21 cellular contexts compared by ENCODE assay signal in genomic region chr5:175798626-175799025, GRCh38.
"Had no signal": no experiment of that assay in that cellular context is flagged by ENCODE, and none has a peak within 500 bp of the region (broad histone marks: within the 10 kb centered on the region; RNA-seq: fewer than 3 reads in every experiment).

No MANE protein-coding gene starts in this region.

- H3K27me3 ChIP-seq: ovary, testis, vagina had no signal

- H3K9me3 ChIP-seq: heart left ventricle, ovary, prostate gland, testis, upper lobe of right lung, vagina had no signal

- H3K36me3 Mint-ChIP-seq: stimulated activated memory B cell treated with anti-CD40 and anti-IgM and Interleukin-4, amounts not matched to agents 10 μg/mL and 1 μg/mL and 100 μg/mL, for 72 hours had no signal

- H3K4me1 ChIP-seq: foreskin keratinocyte had no signal

- H3K9me3 Mint-ChIP-seq: dendritic cell treated with granulocyte-macrophage colony-stimulating factor and Interleukin-4, amounts not matched to agents 40 ng/mL and 50 ng/mL, for 4 days; natural killer cell treated with Interleukin-12 subunit alpha and Interleukin-12 subunit beta and Interleukin-15 and Interleukin-18, amount 100 ng/mL, for 72 hours had no signal

- H3K4me3 ChIP-seq: heart left ventricle, ovary, prostate gland, spleen, testis, tibial nerve, upper lobe of right lung, vagina had no signal

- DNase-seq: erythroblast; foreskin keratinocyte; heart left ventricle; hippocampal formation; kidney glomerular epithelial cell; mammary epithelial cell; ovary; retina; spleen; stimulated activated CD4-positive, alpha-beta T cell treated with anti-CD3 and anti-CD28 coated beads, Interleukin-15, amount 100 ng/mL, for 24 hours; stimulated activated CD4-positive, alpha-beta T cell treated with anti-CD3 and anti-CD28 coated beads, Interleukin-1b, Interleukin-23, amount 100 ng/mL, for 48 hours; stimulated activated CD4-positive, alpha-beta T cell treated with anti-CD3 and anti-CD28 coated beads, Interleukin-4, amount 100 ng/mL, for 24 hours; stimulated activated naive CD8-positive, alpha-beta T cell treated with anti-CD3 and anti-CD28 coated beads, Interleukin-15, amount 100 ng/mL, for 72 hours; testis; upper lobe of right lung had no signal

- H3K36me3 ChIP-seq: heart left ventricle, ovary, prostate gland, spleen, tibial nerve, upper lobe of right lung, vagina had no signal

- H3K27ac ChIP-seq: foreskin keratinocyte, heart left ventricle, ovary, prostate gland, spleen, testis, tibial nerve, upper lobe of right lung, vagina had no signal

- H3K4me3 Mint-ChIP-seq: dendritic cell treated with granulocyte-macrophage colony-stimulating factor and Interleukin-4, amounts not matched to agents 40 ng/mL and 50 ng/mL, for 4 days; natural killer cell treated with Interleukin-12 subunit alpha and Interleukin-12 subunit beta and Interleukin-15 and Interleukin-18, amount 100 ng/mL, for 72 hours; stimulated activated memory B cell treated with anti-CD40 and anti-IgM and Interleukin-4, amounts not matched to agents 10 μg/mL and 1 μg/mL and 100 μg/mL, for 72 hours; stimulated activated naive CD8-positive, alpha-beta T cell treated with anti-CD3 and anti-CD28 coated beads, Interleukin-15, amount 100 ng/mL, for 72 hours had no signal

- H3K27ac Mint-ChIP-seq: dendritic cell treated with granulocyte-macrophage colony-stimulating factor and Interleukin-4, amounts not matched to agents 40 ng/mL and 50 ng/mL, for 4 days; natural killer cell treated with Interleukin-12 subunit alpha and Interleukin-12 subunit beta and Interleukin-15 and Interleukin-18, amount 100 ng/mL, for 72 hours; stimulated activated memory B cell treated with anti-CD40 and anti-IgM and Interleukin-4, amounts not matched to agents 10 μg/mL and 1 μg/mL and 100 μg/mL, for 72 hours; stimulated activated naive CD8-positive, alpha-beta T cell treated with anti-CD3 and anti-CD28 coated beads, Interleukin-15, amount 100 ng/mL, for 72 hours had no signal
